ENCODE assay signal across 9 cellular contexts in the genomic region with DNA sequence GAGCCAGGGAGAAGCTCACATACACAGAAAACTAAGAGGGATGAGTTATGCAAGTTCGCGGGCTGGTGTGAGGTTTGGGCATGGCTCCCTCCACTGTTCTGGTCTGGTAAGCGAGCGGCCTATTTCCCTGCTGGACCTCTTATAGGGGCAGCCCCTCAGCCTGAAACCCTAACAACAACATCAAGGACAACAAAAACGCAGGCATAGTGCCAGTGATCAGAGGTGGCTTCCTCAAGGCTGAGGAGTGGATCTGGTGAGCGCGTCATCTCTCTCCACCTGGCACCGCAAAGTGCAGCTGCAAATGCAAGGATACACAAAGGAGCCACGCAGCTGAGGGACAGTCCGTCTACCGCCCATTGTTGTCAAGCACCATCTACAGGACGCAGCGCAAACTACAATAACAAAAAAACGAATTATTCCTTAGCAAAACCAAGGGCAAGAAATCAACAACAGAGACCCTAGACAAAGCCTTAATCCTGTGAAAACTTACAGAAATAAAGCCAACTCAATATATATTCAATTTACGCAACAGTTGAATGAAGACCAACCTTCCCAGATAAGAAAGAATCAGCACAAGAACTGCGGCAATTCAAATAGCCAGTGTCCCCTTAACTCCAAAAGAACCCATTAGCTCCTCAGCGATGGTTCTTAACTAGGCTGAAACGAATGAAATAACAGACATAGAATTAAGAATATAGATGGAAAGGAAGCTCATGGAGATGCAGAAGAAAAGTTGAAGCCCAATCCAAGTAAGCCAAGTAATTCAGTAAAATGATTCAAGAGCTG. TPM values are rescaled to one million over a fixed set of nuclear protein-coding genes. Genes with fewer than 3 reads are reported as not detected.
A peak's percentile ranks its signal among the peaks of the same experiment; 100 is the strongest.
DNase-seq lines count a peak whose midpoint lies in the region; ATAC-seq and TF ChIP-seq lines count a peak whose summit lies in the region.
"Had no signal": no experiment of that assay in that cellular context is flagged by ENCODE, and none has a peak within 500 bp of the region (broad histone marks: within the 10 kb centered on the region; RNA-seq: fewer than 3 reads in every experiment).

No MANE protein-coding gene starts in this region.

- H3K4me3 ChIP-seq in upper lobe of right lung: no peak overlapping the region
- H3K4me3 ChIP-seq in effector memory CD4-positive, alpha-beta T cell (ENCODE audit: insufficient read depth, low read depth, low read length, poor library complexity, severe bottlenecking): no peak overlapping the region

- peak; percentile 12 for ATAC-seq in upper lobe of right lung

- H3K9me3 ChIP-seq in upper lobe of right lung: no peaks in the 10 kb centered on the region
- H3K9me3 ChIP-seq in effector memory CD4-positive, alpha-beta T cell (ENCODE audit: control insufficient read depth, low read length): no peaks in the 10 kb centered on the region

- no peaks in the 10 kb centered on the region for H3K27me3 ChIP-seq in upper lobe of right lung
- H3K27me3 ChIP-seq in effector memory CD4-positive, alpha-beta T cell (replicated peaks; ENCODE audit: control insufficient read depth, insufficient read depth, low read length, poor library complexity, severe bottlenecking): no peaks in the 10 kb centered on the region

- DNase-seq in NCI-H446 (lab: John Stamatoyannopoulos, UW) (peak; percentile 1 to 29), NCI-H446 treated with DMSO at 0.1 percent for 48 hours (lab: John Stamatoyannopoulos, UW) (no peak), NCI-H1105 treated with DMSO at 0.1 percent for 48 hours (lab: John Stamatoyannopoulos, UW) (peak; percentile 79), T47D (ENCODE audit: low read depth in 1 of 2, low spot score in 1 of 2) (peak; percentile 10 to 76), upper lobe of right lung (no peak), AG08396 (ENCODE audit: low spot score) (no peak)
- no peak for DNase-seq in effector memory CD4-positive, alpha-beta T cell
- no peak for DNase-seq in stimulated activated CD4-positive, alpha-beta T cell treated with anti-CD3 and anti-CD28 coated beads, Interleukin-4, amount 100 ng/mL, for 4 hours

- H3K36me3 ChIP-seq in upper lobe of right lung: no peaks in the 10 kb centered on the region
- no peaks in the 10 kb centered on the region for H3K36me3 ChIP-seq in effector memory CD4-positive, alpha-beta T cell (ENCODE audit: control insufficient read depth, insufficient read depth, low read length)

- no peak overlapping the region for H3K27ac ChIP-seq in upper lobe of right lung
- no peak overlapping the region for H3K27ac ChIP-seq in effector memory CD4-positive, alpha-beta T cell (ENCODE audit: insufficient read depth, low read length, poor library complexity, severe bottlenecking)

- no peak for TF ChIP-seq CTCF in upper lobe of right lung (IDR thresholded peaks at IDR 0.05)

- intact Hi-C loops in upper lobe of right lung (cut with DNase I): no loop called here

- no peaks in the 10 kb centered on the region for H3K4me1 ChIP-seq in upper lobe of right lung
- H3K4me1 ChIP-seq in effector memory CD4-positive, alpha-beta T cell (ENCODE audit: control insufficient read depth, insufficient read depth, low read length, poor library complexity, severe bottlenecking): no peaks in the 10 kb centered on the region

- in situ Hi-C loops in T47D (cut with HindIII; ENCODE audit: low pct_unique_long_range_greater_than_20kb, low sequenced_read_pairs): no loop called here

RNA-seq across cellular contexts. Expression of gene DEFB110, which starts 9.2 kb away (rescaled TPM):
- total RNA-seq in upper lobe of right lung: not detected
- total RNA-seq: T-helper 1 cell treated with Interleukin-12 subunit alpha and Interleukin-12 subunit beta and Interleukin-4 antibody, amounts not matched to agents 30 ng/mL and 1 ng/mL, for 36 hours had no signal

RNA-seq across cellular contexts. Expression of gene DEFB112, which starts 18.8 kb away (rescaled TPM):
- total RNA-seq in upper lobe of right lung: not detected
- total RNA-seq: T-helper 1 cell treated with Interleukin-12 subunit alpha and Interleukin-12 subunit beta and Interleukin-4 antibody, amounts not matched to agents 30 ng/mL and 1 ng/mL, for 36 hours had no signal

Comparison
In these comparisons a context has a peak if more than half of its experiments do, and no peak if none do; other contexts are left out.
1. DNase-seq: peak in NCI-H446 (2 of 2), NCI-H1105 treated with DMSO at 0.1 percent for 48 hours (single experiment) and T47D (2 of 2); none in NCI-H446 treated with DMSO at 0.1 percent for 48 hours (single experiment), upper lobe of right lung (single experiment), effector memory CD4-positive, alpha-beta T cell (0 of 3), stimulated activated CD4-positive, alpha-beta T cell treated with anti-CD3 and anti-CD28 coated beads, Interleukin-4, amount 100 ng/mL, for 4 hours (0 of 2) and AG08396 (single experiment).